2 cellular contexts compared by ENCODE assay signal in genomic region chr6:88823998-88824397, GRCh38.
A peak's percentile ranks its signal among the peaks of the same experiment; 100 is the strongest.
TF ChIP-seq lines count a peak whose summit lies in the region.

No MANE protein-coding gene starts in this region.

TF ChIP-seq in HepG2, 621 proteins besides CTCF, POLR2A, EP300 and RAD21 (continued from another document and continues in another):
- TF ChIP-seq ARID5B (CRISPR knock-in tag; IDR thresholded peaks at IDR 0.05) (peak; percentile 26; the same call in 1 of the 2 replicates), TBX2 (CRISPR knock-in tag; IDR thresholded peaks at IDR 0.05; ENCODE audit: borderline replicate concordance) (no peak), ASH2L (IDR thresholded peaks at IDR 0.05; ENCODE audit: insufficient read length, low read depth, low read length) (no peak), ZNF253 (CRISPR knock-in tag; IDR thresholded peaks at IDR 0.05; ENCODE audit: borderline replicate concordance) (no peak), RARG (CRISPR knock-in tag; IDR thresholded peaks at IDR 0.05; ENCODE audit: low read depth) (no peak), FOSL1 (CRISPR knock-in tag; IDR thresholded peaks at IDR 0.05; ENCODE audit: borderline replicate concordance) (peak; percentile 80; the same call in 1 of the 2 replicates), GATAD2A (CRISPR knock-in tag; IDR thresholded peaks at IDR 0.05) (0 out of 2 replicates have a peak, but pooled peaks have one; percentile 32), ATF7 (IDR thresholded peaks at IDR 0.05) (peak; percentile 43; the same call in 1 of the 2 replicates), ATF7 (CRISPR knock-in tag; IDR thresholded peaks at IDR 0.05) (no peak), ZNF251 (CRISPR knock-in tag; IDR thresholded peaks at IDR 0.05) (no peak), MIXL1 (CRISPR knock-in tag; IDR thresholded peaks at IDR 0.05) (no peak), ZNF280D (CRISPR knock-in tag; IDR thresholded peaks at IDR 0.05) (no peak), CEBPG (CRISPR knock-in tag; IDR thresholded peaks at IDR 0.05) (peak; percentile 19; the same call in 1 of the 2 replicates), FOXA3 (CRISPR knock-in tag; IDR thresholded peaks at IDR 0.05) (peak; percentile 88), ZSCAN20 (CRISPR knock-in tag; IDR thresholded peaks at IDR 0.05; ENCODE audit: borderline replicate concordance) (no peak), FOSL2 (CRISPR knock-in tag; IDR thresholded peaks at IDR 0.05) (peak; percentile 77), NR1H2 (CRISPR knock-in tag; IDR thresholded peaks at IDR 0.05; ENCODE audit: borderline replicate concordance, low read depth) (no peak), ZNF337 (CRISPR knock-in tag; IDR thresholded peaks at IDR 0.05; ENCODE audit: borderline replicate concordance, low read depth) (no peak), CEBPB (IDR thresholded peaks at IDR 0.05; ENCODE audit: borderline replicate concordance, low read depth, low read length) (peak; percentile 28; the same call in 1 of the 2 replicates), HCFC1 (IDR thresholded peaks at IDR 0.05; ENCODE audit: low read depth, low read length) (no peak), JUND (CRISPR knock-in tag; IDR thresholded peaks at IDR 0.05) (0 out of 2 replicates have a peak, but pooled peaks have one; percentile 24), ZNF205 (CRISPR knock-in tag; IDR thresholded peaks at IDR 0.05) (peak; percentile 69; the same call in 1 of the 2 replicates), KAT8 (CRISPR knock-in tag; IDR thresholded peaks at IDR 0.05) (no peak), FOXA1 (IDR thresholded peaks at IDR 0.05) (no peak), FOXA1 (CRISPR knock-in tag; IDR thresholded peaks at IDR 0.05) (peak; percentile 75), HMG20A (CRISPR knock-in tag; IDR thresholded peaks at IDR 0.05; ENCODE audit: borderline replicate concordance) (peak; percentile 16; the same call in 1 of the 2 replicates), HOMEZ (CRISPR knock-in tag; IDR thresholded peaks at IDR 0.05; ENCODE audit: low read depth) (peak; percentile 35; the same call in 1 of the 2 replicates)

TF ChIP-seq in WTC11, 78 proteins besides CTCF, POLR2A, EP300 and RAD21 (continued from another document):
- no peak for TF ChIP-seq ZSCAN18 (CRISPR knock-in tag; IDR thresholded peaks at IDR 0.05)
- TF ChIP-seq ZNF317 (CRISPR knock-in tag; IDR thresholded peaks at IDR 0.05; ENCODE audit: borderline replicate concordance, low read depth), result no peak
- TF ChIP-seq ZBTB21 (CRISPR knock-in tag; IDR thresholded peaks at IDR 0.05; ENCODE audit: borderline replicate concordance), result no peak
- no peak for TF ChIP-seq NFYB (CRISPR knock-in tag; conservative IDR thresholded peaks at IDR 0.05; ENCODE audit: low read depth)
- TF ChIP-seq GABPB1 (CRISPR knock-in tag; IDR thresholded peaks at IDR 0.05), result no peak
- no peak for TF ChIP-seq JUN (CRISPR knock-in tag; IDR thresholded peaks at IDR 0.05)
- TF ChIP-seq PRDM15 (CRISPR knock-in tag; IDR thresholded peaks at IDR 0.05), result no peak
- no peak for TF ChIP-seq SP1 (CRISPR knock-in tag; conservative IDR thresholded peaks at IDR 0.05)
- no peak for TF ChIP-seq GRHL2 (CRISPR knock-in tag; IDR thresholded peaks at IDR 0.05; ENCODE audit: insufficient replicate concordance, severe bottlenecking)
- no peak for TF ChIP-seq OVOL2 (CRISPR knock-in tag; IDR thresholded peaks at IDR 0.05; ENCODE audit: borderline replicate concordance)
- TF ChIP-seq NR3C1 (CRISPR knock-in tag; conservative IDR thresholded peaks at IDR 0.05; ENCODE audit: low read depth), result no peak
- no peak for TF ChIP-seq FOXJ3 (CRISPR knock-in tag; IDR thresholded peaks at IDR 0.05; ENCODE audit: borderline replicate concordance)
